ENCODE assay signal across 14 cellular contexts in the genomic region with DNA sequence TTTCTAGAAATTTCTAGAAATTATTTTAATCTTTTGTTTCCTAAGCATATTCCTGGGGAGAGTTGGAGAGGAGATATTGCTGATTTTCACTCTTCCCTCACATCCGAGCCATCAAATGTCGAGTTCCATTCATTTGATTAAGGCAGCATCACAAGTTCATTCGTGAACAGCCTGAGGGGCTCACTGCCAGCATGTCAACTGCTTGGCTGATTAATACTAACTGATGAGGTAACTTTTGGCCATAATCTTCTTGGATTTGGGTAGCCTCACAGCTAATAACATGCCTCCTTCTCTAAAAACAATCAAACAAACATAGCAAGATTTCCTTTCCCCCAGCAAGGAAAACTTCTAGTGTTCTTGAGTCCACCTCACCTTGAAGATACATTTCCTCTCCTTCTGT.
DNase-seq lines count a peak whose midpoint lies in the region; ATAC-seq and TF ChIP-seq lines count a peak whose summit lies in the region.
"Had no signal": no experiment of that assay in that cellular context is flagged by ENCODE, and none has a peak within 500 bp of the region (broad histone marks: within the 10 kb centered on the region; RNA-seq: fewer than 3 reads in every experiment).

No MANE protein-coding gene starts in this region.

- H3K27ac ChIP-seq in suprapubic skin, result peak overlapping the region; percentile 59
- H3K27ac ChIP-seq in CD8-positive, alpha-beta memory T cell (ENCODE audit: low read depth, low read length), result no peak overlapping the region
- H3K27ac ChIP-seq: left lung had no signal

- peaks cover 37% of the 10 kb centered on the region for H3K4me1 ChIP-seq in suprapubic skin
- peaks cover 44% of the 10 kb centered on the region for H3K4me1 ChIP-seq in CD8-positive, alpha-beta memory T cell (ENCODE audit: insufficient read depth, low read length)

- H3K27me3 Mint-ChIP-seq in activated naive CD4-positive, alpha-beta T cell treated with anti-CD3 and anti-CD28 coated beads for 36 hours (ENCODE audit: low read depth), result no peaks in the 10 kb centered on the region
- H3K27me3 Mint-ChIP-seq in activated naive CD8-positive, alpha-beta T cell, result no peaks in the 10 kb centered on the region
- no peaks in the 10 kb centered on the region for H3K27me3 Mint-ChIP-seq in CD8-positive, alpha-beta memory T cell

- peaks cover 40% of the 10 kb centered on the region for H3K36me3 Mint-ChIP-seq in activated naive CD4-positive, alpha-beta T cell treated with anti-CD3 and anti-CD28 coated beads for 36 hours (ENCODE audit: low read depth)
- H3K36me3 Mint-ChIP-seq in activated naive CD8-positive, alpha-beta T cell, result peaks cover 13% of the 10 kb centered on the region
- peaks cover 5 to 74% (median 19%) of the 10 kb centered on the region in 3 donors for H3K36me3 Mint-ChIP-seq in CD8-positive, alpha-beta memory T cell

- no peak overlapping the region for H3K4me3 Mint-ChIP-seq in activated naive CD4-positive, alpha-beta T cell treated with anti-CD3 and anti-CD28 coated beads for 36 hours
- H3K4me3 Mint-ChIP-seq in activated naive CD8-positive, alpha-beta T cell, result peak overlapping the region; percentile 82
- H3K4me3 Mint-ChIP-seq in CD8-positive, alpha-beta memory T cell, result no peak overlapping the region

- intact Hi-C loops in activated naive CD4-positive, alpha-beta T cell treated with anti-CD3 and anti-CD28 coated beads for 36 hours (cut with micrococcal nuclease), result loop anchor here (10.0 kb wide), 1 partner anchor 637 kb away; a partner anchor contains a TSS
- intact Hi-C loops in left cardiac atrium (cut with DNase I), result no loop called here

- H3K27me3 ChIP-seq in suprapubic skin, result no peaks in the 10 kb centered on the region
- H3K27me3 ChIP-seq in CD8-positive, alpha-beta memory T cell (ENCODE audit: insufficient read depth, low read length, poor library complexity, severe bottlenecking), result no peaks in the 10 kb centered on the region
- H3K27me3 ChIP-seq: left lung had no signal

- no peaks in the 10 kb centered on the region for H3K9me3 ChIP-seq in suprapubic skin
- no peaks in the 10 kb centered on the region for H3K9me3 ChIP-seq in CD8-positive, alpha-beta memory T cell (ENCODE audit: low read length)
- H3K9me3 ChIP-seq: left lung had no signal

- TF ChIP-seq EP300 in suprapubic skin (IDR thresholded peaks at IDR 0.05), result no peak

- CTCF ChIA-PET in activated naive CD4-positive, alpha-beta T cell treated with anti-CD3 and anti-CD28 coated beads for 36 hours (lab: Charles Lee), result interaction anchor here (1.1 to 2.2 kb wide), 6 partner anchors 10 to 55 kb away, joined by 3 to 10 read pairs (median 4); no protein-coding TSS in a partner anchor
- CTCF ChIA-PET in CD8-positive, alpha-beta memory T cell (lab: Charles Lee), result interaction anchor here (1.2 to 1.3 kb wide), 2 partner anchors 20 to 35 kb away, joined by 4 to 5 read pairs; no protein-coding TSS in a partner anchor

- H3K27ac Mint-ChIP-seq in activated naive CD4-positive, alpha-beta T cell treated with anti-CD3 and anti-CD28 coated beads for 36 hours, result peak overlapping the region; percentile 77
- peak overlapping the region; percentile 83 for H3K27ac Mint-ChIP-seq in activated naive CD8-positive, alpha-beta T cell
- H3K27ac Mint-ChIP-seq in CD8-positive, alpha-beta memory T cell, result peak overlapping the region in 2 of 8 donors; percentile 14 to 80

- H3K36me3 ChIP-seq in suprapubic skin, result peaks cover 36% of the 10 kb centered on the region
- peaks cover 26% of the 10 kb centered on the region for H3K36me3 ChIP-seq in CD8-positive, alpha-beta memory T cell (ENCODE audit: insufficient read depth, low read length)

- ATAC-seq in left cardiac atrium (peak in 1 of 2 donors; percentile 64), GM18858 (IDR thresholded peaks at IDR 0.05; ENCODE audit: unreplicated experiment) (no peak)
- ATAC-seq: left lung had no signal

- TF ChIP-seq POLR2A in suprapubic skin (IDR thresholded peaks at IDR 0.05), result no peak

- POLR2A ChIA-PET in CD8-positive, alpha-beta memory T cell (lab: Charles Lee), result no interaction called here

- H3K9me3 Mint-ChIP-seq in activated naive CD4-positive, alpha-beta T cell treated with anti-CD3 and anti-CD28 coated beads for 36 hours, result peaks cover 2% of the 10 kb centered on the region
- H3K9me3 Mint-ChIP-seq in activated naive CD8-positive, alpha-beta T cell (ENCODE audit: low read depth), result no peaks in the 10 kb centered on the region
- no peaks in the 10 kb centered on the region for H3K9me3 Mint-ChIP-seq in CD8-positive, alpha-beta memory T cell

- 34% methylated on average over 3 of the region's 3 CpGs for WGBS in suprapubic skin

- H3K4me3 ChIP-seq in suprapubic skin, result no peak overlapping the region
- no peak overlapping the region for H3K4me3 ChIP-seq in CD8-positive, alpha-beta memory T cell (ENCODE audit: low read length)
- H3K4me3 ChIP-seq: left lung, smooth muscle cell had no signal

- no peak for TF ChIP-seq CTCF in suprapubic skin (IDR thresholded peaks at IDR 0.05)

- DNase-seq in activated naive CD4-positive, alpha-beta T cell treated with anti-CD3 and anti-CD28 coated beads for 36 hours, result no peak
- no peak for DNase-seq in activated naive CD4-positive, alpha-beta T cell treated with anti-CD3 and anti-CD28 coated beads, Interleukin-2, amount 50 U/mL, for 16 hours
- DNase-seq in left cardiac atrium, result peak; percentile 54
- DNase-seq in suprapubic skin (ENCODE audit: low spot score in 2 of 2), result peak in 1 of 2 donors; percentile 80
- no peak for DNase-seq in CD8-positive, alpha-beta memory T cell
- no peak for DNase-seq in A172 (ENCODE audit: low spot score)
- DNase-seq: activated CD4-positive, CD25-positive, alpha-beta regulatory T cell treated with anti-CD3 and anti-CD28 coated beads, Interleukin-2, amount 50 U/mL, for 72 hours; left lung; MV-4-11; SW 1271; trophoblast cell had no signal

- peaks cover 84% of the 10 kb centered on the region for H3K4me1 Mint-ChIP-seq in activated naive CD4-positive, alpha-beta T cell treated with anti-CD3 and anti-CD28 coated beads for 36 hours (ENCODE audit: low read depth)
- peaks cover 91% of the 10 kb centered on the region for H3K4me1 Mint-ChIP-seq in activated naive CD8-positive, alpha-beta T cell (ENCODE audit: low read depth)
- peaks cover 46 to 68% (median 58%) of the 10 kb centered on the region in 3 donors for H3K4me1 Mint-ChIP-seq in CD8-positive, alpha-beta memory T cell
